Comparison of ENCODE assay signal across 14 cellular contexts in genomic region chr11:9941991-9942390, GRCh38.
"Had no signal": no experiment of that assay in that cellular context is flagged by ENCODE, and none has a peak within 500 bp of the region (broad histone marks: within the 10 kb centered on the region; RNA-seq: fewer than 3 reads in every experiment).

No MANE protein-coding gene starts in this region.

- H3K4me1 ChIP-seq: heart right ventricle, left lung had no signal

- DNase-seq: activated B cell treated with CpG ODN at 0.5 μM for 24 hours; activated CD4-positive, alpha-beta T cell treated with anti-CD3 and anti-CD28 coated beads for 4 hours; activated CD8-positive, alpha-beta T cell treated with anti-CD3 and anti-CD28 coated beads for 36 hours; activated naive CD4-positive, alpha-beta T cell treated with anti-CD3 and anti-CD28 coated beads, Interleukin-2, amount 10 ng/mL, durations not matched to agents 7 days and 5 days; activated naive CD8-positive, alpha-beta T cell treated with anti-CD3 and anti-CD28 coated beads, Interleukin-2, amount 50 U/mL, for 24 hours; activated T-cell treated with anti-CD3 and anti-CD28 coated beads, Interleukin-2, amount 50 U/mL, for 1 hour; effector CD4-positive, alpha-beta T cell; heart right ventricle; left lung; midbrain; sigmoid colon; stimulated activated CD4-positive, alpha-beta T cell treated with anti-CD3 and anti-CD28 coated beads, Interleukin-4, amount 100 ng/mL, for 4 hours; stimulated activated naive B cell treated with anti-CD40 and anti-IgM and Interleukin-4, amounts not matched to agents 10 μg/mL and 1 μg/mL and 100 μg/mL, for 72 hours had no signal

- H3K4me3 ChIP-seq: heart right ventricle, left lung, sigmoid colon had no signal

- H3K27ac ChIP-seq: heart right ventricle, left lung had no signal

- H3K36me3 ChIP-seq: left lung, sigmoid colon had no signal

- H3K27me3 ChIP-seq: heart right ventricle, left lung, sigmoid colon had no signal

- ATAC-seq: activated CD8-positive, alpha-beta T cell treated with anti-CD3 and anti-CD28 coated beads for 36 hours; activated naive CD8-positive, alpha-beta T cell treated with anti-CD3 and anti-CD28 coated beads, Interleukin-2, amount 50 U/mL, for 24 hours; esophagus mucosa; heart right ventricle; left lung; stimulated activated naive B cell treated with anti-CD40 and anti-IgM and Interleukin-4, amounts not matched to agents 10 μg/mL and 1 μg/mL and 100 μg/mL, for 72 hours had no signal
